ENCODE assay signal across 28 cellular contexts in the genomic region with DNA sequence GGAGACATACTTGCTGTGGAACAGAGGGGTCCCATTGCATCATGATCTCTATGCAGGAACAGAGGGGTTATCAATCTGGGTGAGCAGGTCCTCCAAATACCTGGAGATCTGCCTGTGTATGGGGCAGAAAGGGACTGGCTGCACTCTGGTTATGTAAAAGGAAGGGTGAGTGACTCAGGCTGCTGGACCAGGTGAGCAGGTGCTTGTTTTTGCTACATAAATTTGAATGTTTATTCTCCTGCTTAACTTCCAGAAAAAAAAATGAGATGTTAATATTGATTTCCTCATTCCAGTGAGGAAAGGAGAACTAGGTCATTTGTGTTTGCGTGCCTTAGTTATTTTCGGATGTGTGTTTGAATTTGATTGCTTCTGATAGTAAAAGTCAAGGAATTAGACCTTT.
"Had no signal": no experiment of that assay in that cellular context is flagged by ENCODE, and none has a peak within 500 bp of the region (broad histone marks: within the 10 kb centered on the region; RNA-seq: fewer than 3 reads in every experiment).

No MANE protein-coding gene starts in this region.

- H3K4me1 Mint-ChIP-seq: endodermal cell, memory B cell, natural killer cell, neural crest cell had no signal

- H3K36me3 ChIP-seq: colonic mucosa, esophagus muscularis mucosa, heart right ventricle, right atrium auricular region, thoracic aorta, tibial nerve, upper lobe of left lung, uterus had no signal

- H3K27ac ChIP-seq: colonic mucosa, esophagus muscularis mucosa, heart right ventricle, parathyroid adenoma, right atrium auricular region, thoracic aorta, tibial nerve, upper lobe of left lung, uterus had no signal

- DNase-seq: colonic mucosa; effector CD8-positive, alpha-beta T cell; endodermal cell; foreskin melanocyte; glutamatergic neuron; heart right ventricle; hippocampal formation; left colon; left ventricle myocardium superior; natural killer cell; stimulated activated CD4-positive, alpha-beta T cell treated with anti-CD3 and anti-CD28 coated beads, Interleukin-12 subunit alpha, Interleukin-12 subunit beta, amount 100 ng/mL, for 4 hours; stimulated activated CD4-positive, alpha-beta T cell treated with anti-CD3 and anti-CD28 coated beads, Interleukin-1b, Interleukin-23, amount 100 ng/mL, for 48 hours; stimulated activated CD4-positive, alpha-beta T cell treated with anti-CD3 and anti-CD28 coated beads, Interleukin-4, amount 100 ng/mL, for 1 hour; stimulated activated CD8-positive, alpha-beta memory T cell treated with anti-CD3 and anti-CD28 coated beads, Interleukin-4, amount 100 ng/mL, for 48 hours; stimulated activated naive CD4-positive, alpha-beta T cell; upper lobe of left lung; uterus had no signal

- H3K4me3 Mint-ChIP-seq: dendritic cell treated with granulocyte-macrophage colony-stimulating factor and Interleukin-4, amounts not matched to agents 40 ng/mL and 50 ng/mL, for 4 days; endodermal cell; memory B cell; natural killer cell; neural crest cell had no signal

- H3K27ac Mint-ChIP-seq: dendritic cell treated with granulocyte-macrophage colony-stimulating factor and Interleukin-4, amounts not matched to agents 40 ng/mL and 50 ng/mL, for 4 days; endodermal cell; memory B cell; natural killer cell; progenitor cell of endocrine pancreas had no signal

- H3K27me3 ChIP-seq: colonic mucosa, esophagus muscularis mucosa, heart right ventricle, right atrium auricular region, tibial nerve, upper lobe of left lung, uterus had no signal

- H3K9me3 ChIP-seq: colonic mucosa, thoracic aorta, tibial nerve, upper lobe of left lung, uterus had no signal

- H3K4me3 ChIP-seq: colonic mucosa, esophagus muscularis mucosa, heart right ventricle, lung, right atrium auricular region, smooth muscle cell, thoracic aorta, tibial nerve, upper lobe of left lung, uterus had no signal

- H3K9me3 Mint-ChIP-seq: dendritic cell treated with granulocyte-macrophage colony-stimulating factor and Interleukin-4, amounts not matched to agents 40 ng/mL and 50 ng/mL, for 4 days had no signal

- H3K36me3 Mint-ChIP-seq: memory B cell, natural killer cell had no signal

- H3K27me3 Mint-ChIP-seq: dendritic cell treated with granulocyte-macrophage colony-stimulating factor and Interleukin-4, amounts not matched to agents 40 ng/mL and 50 ng/mL, for 4 days; memory B cell; progenitor cell of endocrine pancreas had no signal
